In the genomic region with DNA sequence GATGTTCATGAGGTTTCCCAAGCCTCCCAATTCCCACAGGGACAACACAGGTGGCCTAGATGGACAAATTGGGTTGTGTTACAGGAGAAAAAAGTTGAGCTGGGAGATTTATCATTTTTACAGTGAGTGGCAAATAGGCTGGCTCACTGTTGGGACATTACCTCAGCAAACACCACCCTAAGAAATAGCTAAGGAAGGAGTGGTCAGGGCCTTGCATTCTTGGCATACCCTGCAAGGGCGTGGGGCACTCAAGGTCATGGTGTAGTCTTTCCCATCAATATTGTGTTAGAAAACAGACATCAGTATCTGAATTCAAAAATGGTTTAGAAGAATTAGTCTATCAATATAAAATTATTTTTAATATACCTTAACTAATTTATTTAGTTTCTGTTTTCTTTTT, we compare ENCODE assay signal across 12 cellular contexts. TPM values are rescaled to one million over a fixed set of nuclear protein-coding genes. Genes with fewer than 3 reads are reported as not detected.
DNase-seq lines count a peak whose midpoint lies in the region; TF ChIP-seq lines count a peak whose summit lies in the region.
"Had no signal": no experiment of that assay in that cellular context is flagged by ENCODE, and none has a peak within 500 bp of the region (broad histone marks: within the 10 kb centered on the region; RNA-seq: fewer than 3 reads in every experiment).

No MANE protein-coding gene starts in this region.

- intact Hi-C loops in PC-9 (cut with micrococcal nuclease; ENCODE audit: unreplicated experiment): loop anchor here (1.0 kb wide), 1 partner anchor 23 kb away; the partner anchor contains the start of gene CPLANE1

- peaks cover 8% of the 10 kb centered on the region; the same call in 1 of the 2 replicates for H3K36me3 ChIP-seq in PC-9 (ENCODE audit: low read depth)
- H3K36me3 ChIP-seq in Karpas-422 (ENCODE audit: insufficient read depth, low read length): no peaks in the 10 kb centered on the region

- TF ChIP-seq CTCF in PC-9 (conservative IDR thresholded peaks at IDR 0.05): no peak
- no peak for TF ChIP-seq CTCF in fibroblast of pulmonary artery (IDR thresholded peaks at IDR 0.05; ENCODE audit: low read length, missing control alignments)
- no peak for TF ChIP-seq CTCF in retinal pigment epithelial cell (conservative IDR thresholded peaks at IDR 0.05; ENCODE audit: low read depth, low read length)

- peaks cover 13% of the 10 kb centered on the region; the same call in 1 of the 2 replicates for H3F3A ChIP-seq in PC-9 (ENCODE audit: insufficient read depth, low read depth)

- H3K79me2 ChIP-seq in PC-9 (ENCODE audit: low read depth): no peaks in the 10 kb centered on the region
- H3K79me2 ChIP-seq in Karpas-422 (ENCODE audit: low read length): no peaks in the 10 kb centered on the region

- H3K9ac ChIP-seq in Karpas-422 (ENCODE audit: low read length): no peak overlapping the region

- CTCF ChIA-PET in PC-9 (lab: Charles Lee): interaction anchor here (0.9 to 1.5 kb wide), 2 partner anchors 24 to 402 kb away, joined by 6 to 7 read pairs; partner anchors contain the start of gene CPLANE1

- POLR2A ChIA-PET in PC-9 (lab: Charles Lee; ENCODE audit: unreplicated experiment): interaction anchor here (0.6 to 0.9 kb wide), 10 partner anchors 10 to 343 kb away, joined by 3 to 13 read pairs (median 4); partner anchors contain the start of genes CPLANE1, NUP155 and WDR70

- H3K9me2 ChIP-seq in PC-9 (ENCODE audit: insufficient read depth) (no peaks in the 10 kb centered on the region), Karpas-422 (replicated peaks; ENCODE audit: insufficient read depth, low read length) (no peaks in the 10 kb centered on the region)

- H3K9me3 ChIP-seq in PC-9 (ENCODE audit: insufficient read depth, low read depth): peaks cover 35% of the 10 kb centered on the region
- H3K9me3 ChIP-seq in Karpas-422 (ENCODE audit: low read length): no peaks in the 10 kb centered on the region

- BruUV-seq in PC-9 (replicated peaks; lab: Mats Ljungman, UMichigan): no TSS peak

- peaks cover 29% of the 10 kb centered on the region for H3K4me1 ChIP-seq in PC-9 (replicated peaks; ENCODE audit: insufficient read depth)
- no peaks in the 10 kb centered on the region for H3K4me1 ChIP-seq in Karpas-422 (ENCODE audit: low read length)

- H3K4me3 ChIP-seq in PC-9: no peak overlapping the region
- no peak overlapping the region for H3K4me3 ChIP-seq in fibroblast of pulmonary artery (replicated peaks; ENCODE audit: low read depth, low read length)
- no peak overlapping the region for H3K4me3 ChIP-seq in retinal pigment epithelial cell (ENCODE audit: low read length)
- no peak overlapping the region for H3K4me3 ChIP-seq in Karpas-422 (ENCODE audit: low read length)

- H3K4me2 ChIP-seq in PC-9 (peak overlapping the region; percentile 60), Karpas-422 (ENCODE audit: low read depth, low read length, poor library complexity, severe bottlenecking) (no peak overlapping the region)

- DNase-seq in GM03348 (ENCODE audit: low spot score): peak; percentile 70
- peak; percentile 89 to 94 for DNase-seq in PC-9
- peak; percentile 50 for DNase-seq in fibroblast of pulmonary artery (ENCODE audit: low read depth)
- DNase-seq in retinal pigment epithelial cell (ENCODE audit: low read depth): peak; percentile 89
- DNase-seq in epidermal melanocyte (ENCODE audit: insufficient read length, low spot score): no peak
- no peak for DNase-seq in amygdala (lab: John Stamatoyannopoulos, UW)
- no peak for DNase-seq in Karpas-422
- DNase-seq in DMS153 treated with DMSO at 0.1 percent for 48 hours (lab: John Stamatoyannopoulos, UW; ENCODE audit: unreplicated experiment): no peak
- DNase-seq: activated CD4-positive, alpha-beta T cell treated with anti-CD3 and anti-CD28 coated beads for 4 hours; activated naive CD8-positive, alpha-beta T cell treated with anti-CD3 and anti-CD28 coated beads for 36 hours; Right ventricle myocardium superior; stimulated activated CD8-positive, alpha-beta memory T cell treated with anti-CD3 and anti-CD28 coated beads, Interleukin-4, amount 100 ng/mL, for 48 hours had no signal

- H2AFZ ChIP-seq in PC-9 (peak overlapping the region; percentile 71; the same call in 1 of the 2 replicates), Karpas-422 (ENCODE audit: low read length) (no peak overlapping the region)

- no peaks in the 10 kb centered on the region for H3K27me3 ChIP-seq in PC-9 (ENCODE audit: insufficient read depth, low read depth)
- no peaks in the 10 kb centered on the region for H3K27me3 ChIP-seq in Karpas-422 (ENCODE audit: low read length)

- peak overlapping the region; percentile 83 for H3K27ac ChIP-seq in PC-9
- no peak overlapping the region for H3K27ac ChIP-seq in Karpas-422 (ENCODE audit: low read length)

- H4K20me1 ChIP-seq in PC-9 (ENCODE audit: insufficient read depth) (no peaks in the 10 kb centered on the region), Karpas-422 (ENCODE audit: insufficient read depth, low read depth, low read length) (no peaks in the 10 kb centered on the region)

RNA-seq across cellular contexts. Expression of gene CPLANE1, which starts 23.4 kb away (rescaled TPM):
- total RNA-seq in PC-9 (2021): 32.5 and 45.5 TPM in 2 replicates
- total RNA-seq in Karpas-422 (2014; rRNA removed; shearing (Covaris generic); ENCODE audit: low replicate concordance): 0.04 TPM in 2 replicates

Comparison
In these comparisons a context has a peak if more than half of its experiments do, and no peak if none do; other contexts are left out.
1. DNase-seq: peak in GM03348 (single experiment), PC-9 (2 of 2), fibroblast of pulmonary artery (single experiment) and retinal pigment epithelial cell (single experiment); none in epidermal melanocyte (single experiment), amygdala (0 of 56), Karpas-422 (single experiment) and DMS153 treated with DMSO at 0.1 percent for 48 hours (single experiment).
2. RNA of gene CPLANE1, which starts 23.4 kb away (total RNA-seq): 32.5 to 45.5 TPM in PC-9; 0.04 TPM in Karpas-422; every median in the first group is over 10 times any median in the second.